Comparison of ENCODE assay signal across 11 cellular contexts in genomic region chr17:68777856-68778694, GRCh38.
DNase-seq lines count a peak whose midpoint lies in the region; ATAC-seq and TF ChIP-seq lines count a peak whose summit lies in the region.
"Had no signal": no experiment of that assay in that cellular context is flagged by ENCODE, and none has a peak within 500 bp of the region (broad histone marks: within the 10 kb centered on the region; RNA-seq: fewer than 3 reads in every experiment).

No MANE protein-coding gene starts in this region.

- no peak overlapping the region for H3K9ac ChIP-seq in HCT116 (ENCODE audit: low read length)

- no peak overlapping the region for H3K4me2 ChIP-seq in HCT116 (ENCODE audit: low read length)

- CTCF ChIA-PET in HCT116 (lab: Charles Lee), result interaction anchor here (1.1 to 7.3 kb wide), 6 partner anchors 129 to 469 kb away, joined by 3 to 86 read pairs (median 16); no protein-coding TSS in a partner anchor

- RAD21 ChIA-PET in HCT116 (lab: Charles Lee; ENCODE audit: low non-redundant PET in 1 of 2, low total read pairs in 2 of 2, uncharacterized antibody in 2 of 2, unreplicated experiment in 2 of 2), result no interaction called here

- H3K4me3 Mint-ChIP-seq in activated T-helper 17 cell treated with anti-CD3 and anti-CD28 coated beads, Interleukin-2, amount 50 U/mL, for 72 hours, result no peak overlapping the region
- H3K4me3 Mint-ChIP-seq: naive thymus-derived CD8-positive, alpha-beta T cell had no signal

- H3K27me3 ChIP-seq in HCT116 (ENCODE audit: insufficient read depth, low read length) (no peaks in the 10 kb centered on the region), sigmoid colon (no peaks in the 10 kb centered on the region)
- H3K27me3 ChIP-seq: cardiac muscle cell had no signal

- H3K27ac Mint-ChIP-seq in activated T-helper 17 cell treated with anti-CD3 and anti-CD28 coated beads, Interleukin-2, amount 50 U/mL, for 72 hours, result no peak overlapping the region

- intact Hi-C loops in HCT116 (cut with micrococcal nuclease), result loop anchor here (1.0 to 10.0 kb wide), 3 partner anchors 128 to 617 kb away; no protein-coding TSS in a partner anchor
- intact Hi-C loops in Right ventricle myocardium superior (cut with DNase I), result loop anchor here (5.0 kb wide), 1 partner anchor 194 kb away; no protein-coding TSS in a partner anchor
- intact Hi-C loops in sigmoid colon (cut with DNase I), result no loop called here

- WGBS in sigmoid colon, 2 donors, result 13 to 57% methylated on average over 10 of the region's 10 CpGs

- no peaks in the 10 kb centered on the region for H3K79me2 ChIP-seq in HCT116 (ENCODE audit: insufficient read depth, low read length)

- no peak for TF ChIP-seq POLR2A in HCT116 (IDR thresholded peaks at IDR 0.05; ENCODE audit: borderline replicate concordance, extremely low read depth, insufficient read depth, insufficient read length)
- TF ChIP-seq POLR2A in sigmoid colon (IDR thresholded peaks at IDR 0.05), result no peak

- no peaks in the 10 kb centered on the region for H3K36me3 ChIP-seq in HCT116 (ENCODE audit: control insufficient read depth in 1 of 2, insufficient read depth in 2 of 2, low read length in 2 of 2)
- no peaks in the 10 kb centered on the region for H3K36me3 ChIP-seq in sigmoid colon
- H3K36me3 ChIP-seq: cardiac muscle cell had no signal

- TF ChIP-seq EP300 in sigmoid colon (IDR thresholded peaks at IDR 0.05), result no peak

- DNase-seq in HCT116 (ENCODE audit: low read depth, low spot score) (no peak), NCI-H69 (lab: John Stamatoyannopoulos, UW) (peak; percentile 56), Right ventricle myocardium superior (no peak), sigmoid colon (no peak), HPDE6-E6E7 (ENCODE audit: extremely low spot score) (no peak), medulla oblongata (ENCODE audit: extremely low spot score) (no peak)
- no peak for DNase-seq in stimulated activated CD4-positive, alpha-beta T cell treated with anti-CD3 and anti-CD28 coated beads, Interleukin-4, amount 100 ng/mL, for 4 hours

- TF ChIP-seq RAD21 in HCT116 (IDR thresholded peaks at IDR 0.05; ENCODE audit: low read depth), result no peak

- no peaks in the 10 kb centered on the region for H3K9me2 ChIP-seq in HCT116 (ENCODE audit: insufficient read depth)

- H3K9me3 ChIP-seq in HCT116 (ENCODE audit: control insufficient read depth in 1 of 2, insufficient read depth in 1 of 2, low read depth in 1 of 2, low read length in 2 of 2), result no peaks in the 10 kb centered on the region
- no peaks in the 10 kb centered on the region for H3K9me3 ChIP-seq in sigmoid colon

- peak overlapping the region; percentile 44 for H2AFZ ChIP-seq in HCT116 (ENCODE audit: low read depth, low read length, poor library complexity, severe bottlenecking)

- peaks cover 16% of the 10 kb centered on the region for H3K27me3 Mint-ChIP-seq in activated T-helper 17 cell treated with anti-CD3 and anti-CD28 coated beads, Interleukin-2, amount 50 U/mL, for 72 hours

- no peaks in the 10 kb centered on the region for H3K4me1 Mint-ChIP-seq in activated T-helper 17 cell treated with anti-CD3 and anti-CD28 coated beads, Interleukin-2, amount 50 U/mL, for 72 hours
- H3K4me1 Mint-ChIP-seq: naive thymus-derived CD8-positive, alpha-beta T cell had no signal

- TF ChIP-seq CTCF in HCT116 (IDR thresholded peaks at IDR 0.05 in 2 of 3, conservative IDR thresholded peaks at IDR 0.05 in 1 of 3; ENCODE audit: borderline replicate concordance in 1 of 3, insufficient read depth in 1 of 3, low read depth in 2 of 3, low read length in 2 of 3) (no peak), sigmoid colon (IDR thresholded peaks at IDR 0.05) (no peak)

- no peaks in the 10 kb centered on the region for H3K36me3 Mint-ChIP-seq in activated T-helper 17 cell treated with anti-CD3 and anti-CD28 coated beads, Interleukin-2, amount 50 U/mL, for 72 hours (ENCODE audit: low read depth)
- H3K36me3 Mint-ChIP-seq: naive thymus-derived CD8-positive, alpha-beta T cell had no signal

- H3K9me3 Mint-ChIP-seq in activated T-helper 17 cell treated with anti-CD3 and anti-CD28 coated beads, Interleukin-2, amount 50 U/mL, for 72 hours, result no peaks in the 10 kb centered on the region
- H3K9me3 Mint-ChIP-seq: naive thymus-derived CD8-positive, alpha-beta T cell had no signal

- ATAC-seq in HCT116 (no peak), Right ventricle myocardium superior (ENCODE audit: poor library complexity) (peak; percentile 71)
- ATAC-seq in activated T-helper 17 cell treated with anti-CD3 and anti-CD28 coated beads, Interleukin-2, amount 50 U/mL, for 72 hours (replicated peaks), result no peak
- ATAC-seq: naive thymus-derived CD8-positive, alpha-beta T cell had no signal

- BruUV-seq in HCT116 (replicated peaks; lab: Mats Ljungman, UMichigan), result no TSS peak

- H3K27ac ChIP-seq in HCT116 (ENCODE audit: low read depth, low read length) (no peak overlapping the region), sigmoid colon (peak overlapping the region; percentile 45 to 52 (median 50))
- H3K27ac ChIP-seq: cardiac muscle cell had no signal

- POLR2A ChIA-PET in HCT116 (lab: Charles Lee), result no interaction called here

- no peak overlapping the region for H3K4me3 ChIP-seq in HCT116 (replicated peaks in 1 of 2; ENCODE audit: low read depth in 1 of 2, low read length in 2 of 2)
- H3K4me3 ChIP-seq in sigmoid colon, result no peak overlapping the region
- H3K4me3 ChIP-seq: cardiac muscle cell, GM12878 had no signal

- H3K4me1 ChIP-seq in HCT116 (ENCODE audit: control insufficient read depth in 1 of 2, insufficient read depth in 2 of 2, low read length in 2 of 2), result peaks cover 4 to 9% of the 10 kb centered on the region in 2 experiments; a peak in 3 of 4 replicates
- H3K4me1 ChIP-seq in sigmoid colon, result peaks cover 0 to 9% (median 0%) of the 10 kb centered on the region in 4 donors

- no peaks in the 10 kb centered on the region for H4K20me1 ChIP-seq in HCT116 (ENCODE audit: insufficient read depth)

TF ChIP-seq in HCT116, 20 proteins besides CTCF, POLR2A, EP300 and RAD21 (continues in another document):
- TF ChIP-seq TCF7L2 (IDR thresholded peaks at IDR 0.05; ENCODE audit: borderline replicate concordance, extremely low read depth, insufficient read depth, insufficient read length) (no peak), JUND (IDR thresholded peaks at IDR 0.05) (no peak), SRF (IDR thresholded peaks at IDR 0.05; ENCODE audit: low read depth) (no peak), MAX (IDR thresholded peaks at IDR 0.05) (no peak), SP1 (IDR thresholded peaks at IDR 0.05; ENCODE audit: low read depth) (no peak), ELF1 (IDR thresholded peaks at IDR 0.05; ENCODE audit: borderline replicate concordance, low read depth) (no peak), SIN3A (IDR thresholded peaks at IDR 0.05; ENCODE audit: low read depth) (no peak), REST (IDR thresholded peaks at IDR 0.05; ENCODE audit: low read depth) (no peak), ATF3 (IDR thresholded peaks at IDR 0.05) (no peak), CEBPB (IDR thresholded peaks at IDR 0.05; ENCODE audit: low read depth) (no peak), ZNF274 (IDR thresholded peaks at IDR 0.05; ENCODE audit: low read depth, low read length) (no peak), EZH2 (IDR thresholded peaks at IDR 0.05) (no peak), ZBTB33 (IDR thresholded peaks at IDR 0.05; ENCODE audit: extremely low read depth, insufficient replicate concordance, low read length) (no peak), POLR2AphosphoS5 (IDR thresholded peaks at IDR 0.05; ENCODE audit: low read depth, low read length) (no peak)
